10 cellular contexts compared by ENCODE assay signal in genomic region chr12:47312794-47313426, GRCh38.
DNase-seq lines count a peak whose midpoint lies in the region; ATAC-seq lines count a peak whose summit lies in the region.
"Had no signal": no experiment of that assay in that cellular context is flagged by ENCODE, and none has a peak within 500 bp of the region (broad histone marks: within the 10 kb centered on the region; RNA-seq: fewer than 3 reads in every experiment).

No MANE protein-coding gene starts in this region.

- H3K4ac ChIP-seq in trophoblast cell (ENCODE audit: low read depth, low read length): no peak overlapping the region

- DNase-seq in kidney tubule cell (ENCODE audit: low spot score) (peak; percentile 62), anterior cingulate cortex (lab: John Stamatoyannopoulos, UW) (no peak), left ventricle myocardium superior (no peak), occipital lobe (lab: John Stamatoyannopoulos, UW) (no peak), trophoblast cell (no peak)
- DNase-seq: NCI-H1694 had no signal

- no peak overlapping the region for H3K18ac ChIP-seq in trophoblast cell (ENCODE audit: low read length)

- H4K12ac ChIP-seq in trophoblast cell (ENCODE audit: low read depth, low read length): no peak overlapping the region

- no peak overlapping the region for H3K23ac ChIP-seq in trophoblast cell (ENCODE audit: low read length)

- no CpG with 5 or more reads among the region's 3 CpGs for WGBS in trophoblast cell (ENCODE audit: extremely low coverage, insufficient coverage, insufficient read length)

- H3K27ac ChIP-seq in trophoblast cell (ENCODE audit: low read depth, low read length): no peak overlapping the region

- no peak overlapping the region for H2BK120ac ChIP-seq in trophoblast cell (ENCODE audit: insufficient read depth, low read length, poor library complexity)

- no peak overlapping the region for H3K4me3 ChIP-seq in trophoblast cell (ENCODE audit: low read depth, low read length)
- H3K4me3 ChIP-seq: lung had no signal

- no peak overlapping the region for H3K9ac ChIP-seq in trophoblast cell (ENCODE audit: low read length)

- H2BK12ac ChIP-seq in trophoblast cell (ENCODE audit: low read length): no peak overlapping the region

- intact Hi-C loops in left ventricle myocardium superior (cut with micrococcal nuclease): no loop called here

- no peaks in the 10 kb centered on the region for H3K9me3 ChIP-seq in trophoblast cell (ENCODE audit: insufficient read depth, low read depth, low read length)

- no peak overlapping the region for H3K4me2 ChIP-seq in trophoblast cell (ENCODE audit: low read length)

- H2BK5ac ChIP-seq in trophoblast cell (ENCODE audit: low read depth, low read length, poor library complexity): no peak overlapping the region

- ATAC-seq in GM18519 (IDR thresholded peaks at IDR 0.05; ENCODE audit: low FRiP score, unreplicated experiment) (peak; percentile 80), GM21619 (IDR thresholded peaks at IDR 0.05; ENCODE audit: unreplicated experiment) (peak; percentile 91), HG03469 (IDR thresholded peaks at IDR 0.05; ENCODE audit: unreplicated experiment) (peak; percentile 75), left ventricle myocardium superior (no peak)

- no peaks in the 10 kb centered on the region for H3K4me1 ChIP-seq in trophoblast cell (ENCODE audit: control insufficient read depth in 1 of 2, insufficient read depth in 2 of 2, low read length in 2 of 2)

- no peak overlapping the region for H4K8ac ChIP-seq in trophoblast cell (ENCODE audit: low read depth, low read length)

- H2AFZ ChIP-seq in trophoblast cell (ENCODE audit: insufficient read depth, low read length, poor library complexity): no peak overlapping the region

- no peak overlapping the region for H3K14ac ChIP-seq in trophoblast cell (ENCODE audit: low read length)

- no peaks in the 10 kb centered on the region for H3K36me3 ChIP-seq in trophoblast cell (ENCODE audit: control insufficient read depth in 1 of 2, insufficient read depth in 2 of 2, low read length in 2 of 2)

- no peak overlapping the region for H2AK5ac ChIP-seq in trophoblast cell (ENCODE audit: low read length)

- H3K79me1 ChIP-seq in trophoblast cell (ENCODE audit: low read length): no peaks in the 10 kb centered on the region

- H4K91ac ChIP-seq in trophoblast cell (ENCODE audit: low read depth, low read length): no peak overlapping the region

- H3K79me2 ChIP-seq in trophoblast cell (ENCODE audit: control insufficient read depth, insufficient read depth, low read length, poor library complexity): no peaks in the 10 kb centered on the region

- H3K27me3 ChIP-seq in trophoblast cell (ENCODE audit: insufficient read depth, low read length): no peaks in the 10 kb centered on the region
